In the genomic region with DNA sequence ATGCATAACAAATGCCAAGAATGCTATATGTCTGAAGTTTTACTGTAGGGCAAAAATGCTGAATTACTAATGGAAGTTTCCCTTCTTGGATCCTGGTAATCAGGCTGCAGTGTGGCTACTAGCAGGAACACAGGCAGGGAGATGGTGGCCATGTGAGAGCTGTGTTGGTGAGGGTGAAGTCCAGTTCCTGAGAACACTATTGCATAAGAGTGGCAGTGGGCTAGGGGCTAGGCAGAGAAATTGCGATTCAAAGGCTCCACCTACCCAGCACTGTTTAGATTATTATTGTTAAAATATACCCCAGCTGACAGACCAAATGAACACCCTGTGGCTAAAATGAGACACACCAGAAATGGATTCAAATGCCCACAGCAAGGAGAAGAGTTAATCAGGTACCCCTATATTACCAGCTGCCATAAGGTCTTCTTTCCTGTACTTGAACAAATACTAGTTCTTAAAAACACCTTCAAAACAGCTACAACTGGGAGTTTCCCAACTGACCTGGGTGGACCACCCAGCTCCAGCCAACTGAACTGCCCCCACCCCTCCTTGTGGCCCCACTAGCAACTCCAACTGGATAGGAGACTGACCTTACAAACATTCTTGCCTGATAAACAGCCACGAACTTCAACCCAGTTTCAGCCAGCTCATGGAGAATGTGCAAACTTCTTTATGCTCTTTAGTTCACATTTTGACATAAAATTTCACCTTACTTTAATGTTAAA, we compare ENCODE assay signal across 18 cellular contexts.
DNase-seq lines count a peak whose midpoint lies in the region; ATAC-seq and TF ChIP-seq lines count a peak whose summit lies in the region.
"Had no signal": no experiment of that assay in that cellular context is flagged by ENCODE, and none has a peak within 500 bp of the region (broad histone marks: within the 10 kb centered on the region; RNA-seq: fewer than 3 reads in every experiment).

No MANE protein-coding gene starts in this region.

- peaks cover 4% of the 10 kb centered on the region for H3K4me1 Mint-ChIP-seq in WTC11
- H3K4me1 Mint-ChIP-seq: B cell; CD4-positive, alpha-beta memory T cell had no signal

- H3K4me1 ChIP-seq in foreskin keratinocyte = no peaks in the 10 kb centered on the region

- no peaks in the 10 kb centered on the region for H3K36me3 Mint-ChIP-seq in WTC11
- H3K36me3 Mint-ChIP-seq: CD4-positive, alpha-beta memory T cell had no signal

- H3K4me3 Mint-ChIP-seq in WTC11 = no peak overlapping the region
- H3K4me3 Mint-ChIP-seq: B cell; CD4-positive, alpha-beta memory T cell; HFFc6 had no signal

- TF ChIP-seq CTCF in WTC11 (IDR thresholded peaks at IDR 0.05) (no peak), foreskin keratinocyte (conservative IDR thresholded peaks at IDR 0.05) (no peak)

- H3K27me3 ChIP-seq in foreskin keratinocyte = peaks cover 8% of the 10 kb centered on the region

- ATAC-seq in WTC11 (no peak), left colon (peak; percentile 44), foreskin keratinocyte (no peak), HG02840 (IDR thresholded peaks at IDR 0.05; ENCODE audit: low FRiP score, unreplicated experiment) (no peak), GM18519 (IDR thresholded peaks at IDR 0.05; ENCODE audit: low FRiP score, unreplicated experiment) (no peak)
- ATAC-seq: K562 had no signal

- H3K27me3 Mint-ChIP-seq in WTC11 (ENCODE audit: low read depth) = no peaks in the 10 kb centered on the region

- peaks cover 11% of the 10 kb centered on the region for H3K9me3 Mint-ChIP-seq in WTC11
- H3K9me3 Mint-ChIP-seq: HFFc6 had no signal

- peak; percentile 9 for DNase-seq in EH (ENCODE audit: low read depth)
- no peak for DNase-seq in WTC11 (ENCODE audit: low spot score)
- DNase-seq in left colon = no peak
- DNase-seq in mucosa of gallbladder (ENCODE audit: low spot score) = peak; percentile 13
- no peak for DNase-seq in foreskin keratinocyte
- DNase-seq in AG08395 (ENCODE audit: low spot score) = no peak
- DNase-seq: ACHN; C1 segment of cervical spinal cord; CD4-positive, alpha-beta memory T cell; DMS79; EL; HCEC 1CT; HFFc6 had no signal

- no peak overlapping the region for H3K27ac Mint-ChIP-seq in WTC11
- H3K27ac Mint-ChIP-seq: B cell; CD4-positive, alpha-beta memory T cell; HFFc6 had no signal

- POLR2A ChIA-PET in WTC11 (lab: Charles Lee) = no interaction called here

- intact Hi-C loops in left colon (cut with DNase I, micrococcal nuclease) = no loop called here

- CTCF ChIA-PET in WTC11 (lab: Charles Lee) = no interaction called here

- no peak overlapping the region for H3K27ac ChIP-seq in foreskin keratinocyte
- H3K27ac ChIP-seq: 22Rv1 had no signal

TF ChIP-seq in WTC11, 78 proteins besides CTCF, POLR2A, EP300 and RAD21:
- TF ChIP-seq RORB (CRISPR knock-in tag; IDR thresholded peaks at IDR 0.05) (no peak), JAZF1 (CRISPR knock-in tag; IDR thresholded peaks at IDR 0.05) (no peak), TP53 (CRISPR knock-in tag; IDR thresholded peaks at IDR 0.05) (no peak), GABPB1 (CRISPR knock-in tag; IDR thresholded peaks at IDR 0.05) (peak; percentile 82)
- TF ChIP-seq, protein P1, sequence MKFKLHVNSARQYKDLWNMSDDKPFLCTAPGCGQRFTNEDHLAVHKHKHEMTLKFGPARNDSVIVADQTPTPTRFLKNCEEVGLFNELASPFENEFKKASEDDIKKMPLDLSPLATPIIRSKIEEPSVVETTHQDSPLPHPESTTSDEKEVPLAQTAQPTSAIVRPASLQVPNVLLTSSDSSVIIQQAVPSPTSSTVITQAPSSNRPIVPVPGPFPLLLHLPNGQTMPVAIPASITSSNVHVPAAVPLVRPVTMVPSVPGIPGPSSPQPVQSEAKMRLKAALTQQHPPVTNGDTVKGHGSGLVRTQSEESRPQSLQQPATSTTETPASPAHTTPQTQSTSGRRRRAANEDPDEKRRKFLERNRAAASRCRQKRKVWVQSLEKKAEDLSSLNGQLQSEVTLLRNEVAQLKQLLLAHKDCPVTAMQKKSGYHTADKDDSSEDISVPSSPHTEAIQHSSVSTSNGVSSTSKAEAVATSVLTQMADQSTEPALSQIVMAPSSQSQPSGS (CRISPR knock-in tag; IDR thresholded peaks at IDR 0.05; ENCODE audit: borderline replicate concordance, low read depth) = no peak

Comparison
In these comparisons a context has a peak if more than half of its experiments do, and no peak if none do; other contexts are left out.
1. DNase-seq: peak in EH (single experiment) and mucosa of gallbladder (single experiment); none in WTC11 (single experiment), left colon (0 of 2), foreskin keratinocyte (0 of 2) and AG08395 (single experiment).